14 cellular contexts compared by ENCODE assay signal in genomic region chr15:87287156-87287555, GRCh38.
DNase-seq lines count a peak whose midpoint lies in the region; ATAC-seq and TF ChIP-seq lines count a peak whose summit lies in the region.
"Had no signal": no experiment of that assay in that cellular context is flagged by ENCODE, and none has a peak within 500 bp of the region (broad histone marks: within the 10 kb centered on the region; RNA-seq: fewer than 3 reads in every experiment).

No MANE protein-coding gene starts in this region.

- H2BK120ac ChIP-seq in trophoblast cell (ENCODE audit: insufficient read depth, low read length, poor library complexity) = no peak overlapping the region

- no peak overlapping the region for H2AFZ ChIP-seq in trophoblast cell (ENCODE audit: insufficient read depth, low read length, poor library complexity)

- peak; percentile 48 for DNase-seq in GM03348 (ENCODE audit: low spot score)
- no peak for DNase-seq in RWPE2 (ENCODE audit: low spot score)
- DNase-seq in trophoblast cell = peak; percentile 50 to 89
- no peak for DNase-seq in NCI-H2029 (lab: John Stamatoyannopoulos, UW)
- no peak for DNase-seq in NCI-H1436 treated with DMSO at 0.1 percent for 48 hours (lab: John Stamatoyannopoulos, UW)
- DNase-seq in activated naive CD4-positive, alpha-beta T cell treated with Interleukin-2 at 50 U/mL for 16 hours = no peak
- DNase-seq in nucleus accumbens (lab: John Stamatoyannopoulos, UW) = no peak
- DNase-seq: activated CD4-positive, alpha-beta T cell treated with anti-CD3 and anti-CD28 coated beads for 1 hour; activated T-cell treated with anti-CD3 and anti-CD28 coated beads, Interleukin-2, amount 50 U/mL, for 1 hour; CD4-positive, alpha-beta T cell; GDM1; H9; naive B cell had no signal

- no peak overlapping the region for H4K8ac ChIP-seq in trophoblast cell (ENCODE audit: low read depth, low read length)

- H3K79me2 ChIP-seq in trophoblast cell (ENCODE audit: control insufficient read depth, insufficient read depth, low read length, poor library complexity) = no peaks in the 10 kb centered on the region

- ATAC-seq in RWPE2 (ENCODE audit: low read depth) (peak; percentile 99), esophagus mucosa (peak; percentile 59)

- no peak overlapping the region for H2BK12ac ChIP-seq in trophoblast cell (ENCODE audit: low read length)

- no peaks in the 10 kb centered on the region for H3K27me3 ChIP-seq in RWPE2 (ENCODE audit: insufficient read depth, poor library complexity, severe bottlenecking)
- no peaks in the 10 kb centered on the region for H3K27me3 ChIP-seq in trophoblast cell (ENCODE audit: insufficient read depth, low read length)

- H3K9ac ChIP-seq in trophoblast cell (ENCODE audit: low read length) = no peak overlapping the region

- no peaks in the 10 kb centered on the region for H3K36me3 ChIP-seq in RWPE2 (ENCODE audit: low read depth)
- no peaks in the 10 kb centered on the region for H3K36me3 ChIP-seq in trophoblast cell (ENCODE audit: control insufficient read depth in 1 of 2, insufficient read depth in 2 of 2, low read length in 2 of 2)

- H3K4me1 ChIP-seq in RWPE2 (ENCODE audit: insufficient read depth, poor library complexity, severe bottlenecking) (peaks cover 21% of the 10 kb centered on the region), trophoblast cell (ENCODE audit: control insufficient read depth in 1 of 2, insufficient read depth in 2 of 2, low read length in 2 of 2) (no peaks in the 10 kb centered on the region)

- H3K4me2 ChIP-seq in trophoblast cell (ENCODE audit: low read length) = no peak overlapping the region

- H3K79me1 ChIP-seq in trophoblast cell (ENCODE audit: low read length) = no peaks in the 10 kb centered on the region

- no peak overlapping the region for H2AK5ac ChIP-seq in trophoblast cell (ENCODE audit: low read length)

- H3K4me3 ChIP-seq in RWPE2 (ENCODE audit: severe bottlenecking) = no peak overlapping the region
- H3K4me3 ChIP-seq in trophoblast cell (ENCODE audit: low read depth, low read length) = no peak overlapping the region

- H4K91ac ChIP-seq in trophoblast cell (ENCODE audit: low read depth, low read length) = no peak overlapping the region

- H3K18ac ChIP-seq in trophoblast cell (ENCODE audit: low read length) = no peak overlapping the region

- WGBS in trophoblast cell (ENCODE audit: extremely low coverage, insufficient coverage, insufficient read length) = 100% methylated on average over 1 of the region's 3 CpGs

- H4K12ac ChIP-seq in trophoblast cell (ENCODE audit: low read depth, low read length) = no peak overlapping the region

- no peak overlapping the region for H3K23ac ChIP-seq in trophoblast cell (ENCODE audit: low read length)

- H3K4ac ChIP-seq in trophoblast cell (ENCODE audit: low read depth, low read length) = no peak overlapping the region

- TF ChIP-seq CTCF in RWPE2 (IDR thresholded peaks at IDR 0.05; ENCODE audit: poor library complexity, severe bottlenecking) = no peak

- H3K27ac ChIP-seq in RWPE2 (ENCODE audit: poor library complexity, severe bottlenecking) (peak overlapping the region; percentile 84), trophoblast cell (ENCODE audit: low read depth, low read length) (peak overlapping the region; percentile 52)

- H3K9me3 ChIP-seq in RWPE2 (ENCODE audit: severe bottlenecking) = peaks cover 1% of the 10 kb centered on the region
- H3K9me3 ChIP-seq in trophoblast cell (ENCODE audit: insufficient read depth, low read depth, low read length) = peaks cover 5% of the 10 kb centered on the region

- no peak overlapping the region for H3K14ac ChIP-seq in trophoblast cell (ENCODE audit: low read length)

- H2BK5ac ChIP-seq in trophoblast cell (ENCODE audit: low read depth, low read length, poor library complexity) = no peak overlapping the region

Comparison
In these comparisons a context has a peak if more than half of its experiments do, and no peak if none do; other contexts are left out.
1. DNase-seq: peak in GM03348 (single experiment) and trophoblast cell (2 of 2); none in RWPE2 (single experiment), NCI-H2029 (single experiment), NCI-H1436 treated with DMSO at 0.1 percent for 48 hours (single experiment), activated naive CD4-positive, alpha-beta T cell treated with Interleukin-2 at 50 U/mL for 16 hours (single experiment) and nucleus accumbens (0 of 56).